In genomic region chr12:46775796-46776195, GRCh38 we compare ENCODE assay signal across 16 cellular contexts. TPM values are rescaled to one million over a fixed set of nuclear protein-coding genes. Genes with fewer than 3 reads are reported as not detected.
DNase-seq lines count a peak whose midpoint lies in the region; ATAC-seq and TF ChIP-seq lines count a peak whose summit lies in the region.
"Had no signal": no experiment of that assay in that cellular context is flagged by ENCODE, and none has a peak within 500 bp of the region (broad histone marks: within the 10 kb centered on the region; RNA-seq: fewer than 3 reads in every experiment).

No MANE protein-coding gene starts in this region.

- H3K4me3 Mint-ChIP-seq in endodermal cell, result no peak overlapping the region
- H3K4me3 Mint-ChIP-seq: CD4-positive, alpha-beta memory T cell; HFFc6 had no signal

- H3K9me3 ChIP-seq in right lobe of liver, result no peaks in the 10 kb centered on the region
- no peaks in the 10 kb centered on the region for H3K9me3 ChIP-seq in psoas muscle
- H3K9me3 ChIP-seq in endodermal cell (ENCODE audit: control insufficient read depth, low read length), result no peaks in the 10 kb centered on the region
- H3K9me3 ChIP-seq in OCI-LY7 (ENCODE audit: low read length), result no peaks in the 10 kb centered on the region
- H3K9me3 ChIP-seq in Peyer's patch, result no peaks in the 10 kb centered on the region
- H3K9me3 ChIP-seq: HAP-1 had no signal

- peaks cover 0 to 94% (median 33%) of the 10 kb centered on the region in 4 donors for H3K36me3 ChIP-seq in right lobe of liver
- H3K36me3 ChIP-seq in psoas muscle (ENCODE audit: insufficient read depth in 1 of 2, low read depth in 1 of 2), result peaks cover 0 to 11% of the 10 kb centered on the region in 2 donors
- no peaks in the 10 kb centered on the region for H3K36me3 ChIP-seq in endodermal cell (ENCODE audit: control insufficient read depth, insufficient read depth, low read length)
- H3K36me3 ChIP-seq in OCI-LY7 (ENCODE audit: insufficient read depth, low read length), result no peaks in the 10 kb centered on the region
- no peaks in the 10 kb centered on the region for H3K36me3 ChIP-seq in Peyer's patch
- H3K36me3 ChIP-seq: HAP-1 had no signal

- peaks cover 7% of the 10 kb centered on the region for H3K4me1 Mint-ChIP-seq in endodermal cell
- H3K4me1 Mint-ChIP-seq: CD4-positive, alpha-beta memory T cell had no signal

- TF ChIP-seq POLR2A in right lobe of liver (IDR thresholded peaks at IDR 0.05), result no peak
- TF ChIP-seq POLR2A in Peyer's patch (IDR thresholded peaks at IDR 0.05), result no peak

- no peak overlapping the region for H3K4me2 ChIP-seq in OCI-LY7 (ENCODE audit: low read length)

- no peaks in the 10 kb centered on the region for H3K9me2 ChIP-seq in OCI-LY7 (ENCODE audit: insufficient read depth, low read length)

- CTCF ChIA-PET in OCI-LY7 (lab: Charles Lee; ENCODE audit: unreplicated experiment), result no interaction called here

- intact Hi-C loops in right lobe of liver (cut with DNase I) (no loop called here), psoas muscle (cut with DNase I) (loop anchor here (5.0 to 10.0 kb wide), 3 partner anchors 101 to 433 kb away; no protein-coding TSS in a partner anchor), OCI-LY7 (cut with micrococcal nuclease; ENCODE audit: unreplicated experiment) (no loop called here)

- H3K27ac Mint-ChIP-seq in endodermal cell, result no peak overlapping the region
- H3K27ac Mint-ChIP-seq: CD4-positive, alpha-beta memory T cell; HFFc6 had no signal

- no peak overlapping the region for H3K9ac ChIP-seq in endodermal cell (ENCODE audit: extremely low read depth, low read length, poor library complexity, severe bottlenecking)

- H3K27me3 Mint-ChIP-seq in endodermal cell (ENCODE audit: insufficient read depth), result no peaks in the 10 kb centered on the region

- POLR2A ChIA-PET in OCI-LY7 (lab: Charles Lee), result no interaction called here

- no TSS peak for BruUV-seq in OCI-LY7 (replicated peaks; lab: Mats Ljungman, UMichigan)

- H3K4me3 ChIP-seq in right lobe of liver (no peak overlapping the region), psoas muscle (no peak overlapping the region), endodermal cell (ENCODE audit: low read length) (no peak overlapping the region), OCI-LY7 (ENCODE audit: low read depth, low read length, poor library complexity, severe bottlenecking) (no peak overlapping the region), Peyer's patch (no peak overlapping the region)
- H3K4me3 ChIP-seq: HAP-1 had no signal

- H3K9me3 Mint-ChIP-seq in endodermal cell, result no peaks in the 10 kb centered on the region
- H3K9me3 Mint-ChIP-seq: CD4-positive, alpha-beta memory T cell; HFFc6 had no signal

- H3K79me2 ChIP-seq in OCI-LY7 (ENCODE audit: insufficient read depth, low read depth, low read length), result no peaks in the 10 kb centered on the region

- peak overlapping the region; percentile 12 to 54 (median 42) for H3K27ac ChIP-seq in right lobe of liver
- H3K27ac ChIP-seq in psoas muscle, result peak overlapping the region; percentile 84
- H3K27ac ChIP-seq in endodermal cell (ENCODE audit: low read depth, low read length), result no peak overlapping the region
- H3K27ac ChIP-seq in OCI-LY7 (ENCODE audit: low read depth, low read length, poor library complexity, severe bottlenecking), result no peak overlapping the region
- H3K27ac ChIP-seq in Peyer's patch, result no peak overlapping the region

- peaks cover 0 to 95% (median 31%) of the 10 kb centered on the region in 4 donors for H3K4me1 ChIP-seq in right lobe of liver
- peaks cover 57% of the 10 kb centered on the region for H3K4me1 ChIP-seq in psoas muscle
- no peaks in the 10 kb centered on the region for H3K4me1 ChIP-seq in endodermal cell (ENCODE audit: control insufficient read depth, insufficient read depth, low read length)
- H3K4me1 ChIP-seq in OCI-LY7 (ENCODE audit: insufficient read depth, low read length, poor library complexity, severe bottlenecking), result no peaks in the 10 kb centered on the region
- no peaks in the 10 kb centered on the region for H3K4me1 ChIP-seq in Peyer's patch
- H3K4me1 ChIP-seq: HAP-1 had no signal

- H3K27me3 ChIP-seq in right lobe of liver (no peaks in the 10 kb centered on the region), psoas muscle (ENCODE audit: insufficient read depth in 3 of 3, low read length in 2 of 3) (no peaks in the 10 kb centered on the region), endodermal cell (ENCODE audit: control insufficient read depth, insufficient read depth, low read length, poor library complexity, severe bottlenecking) (no peaks in the 10 kb centered on the region), Peyer's patch (no peaks in the 10 kb centered on the region)

- no peak overlapping the region for H2AFZ ChIP-seq in OCI-LY7 (ENCODE audit: low read length)

- DNase-seq in kidney tubule cell (ENCODE audit: low spot score), result peak; percentile 19
- DNase-seq in right lobe of liver, result no peak
- no peak for DNase-seq in psoas muscle
- DNase-seq in endodermal cell, result no peak
- no peak for DNase-seq in OCI-LY7 (ENCODE audit: low spot score)
- no peak for DNase-seq in Peyer's patch
- DNase-seq in effector CD8-positive, alpha-beta T cell (lab: John Stamatoyannopoulos, UW), result no peak
- DNase-seq: C1 segment of cervical spinal cord; Calu3; CD4-positive, alpha-beta memory T cell; COR-L47; DMS79 treated with DMSO at 0.1 percent for 48 hours; GF-D8; GOT3; HFFc6 had no signal

- no peaks in the 10 kb centered on the region for H4K20me1 ChIP-seq in OCI-LY7 (ENCODE audit: insufficient read depth, low read length)

- no peaks in the 10 kb centered on the region for H3K36me3 Mint-ChIP-seq in endodermal cell (ENCODE audit: low read depth)
- H3K36me3 Mint-ChIP-seq: CD4-positive, alpha-beta memory T cell had no signal

- TF ChIP-seq CTCF in right lobe of liver (IDR thresholded peaks at IDR 0.05), result no peak
- TF ChIP-seq CTCF in psoas muscle (IDR thresholded peaks at IDR 0.05), result no peak
- TF ChIP-seq CTCF in endodermal cell (conservative IDR thresholded peaks at IDR 0.05), result no peak
- TF ChIP-seq CTCF in OCI-LY7 (conservative IDR thresholded peaks at IDR 0.05; ENCODE audit: low read length), result no peak
- no peak for TF ChIP-seq CTCF in Peyer's patch (IDR thresholded peaks at IDR 0.05)

- peak; percentile 18 to 49 (median 33) for ATAC-seq in right lobe of liver
- no peak for ATAC-seq in psoas muscle

- WGBS in right lobe of liver (ENCODE audit: insufficient coverage, low coverage, low lambda C conversion rate, missing lambda C conversion rate), result 34% methylated on average over 3 of the region's 3 CpGs
- WGBS in psoas muscle, 3 donors, result 93 to 96% (median 94%) methylated on average over 3 of the region's 3 CpGs
- WGBS in endodermal cell (ENCODE audit: insufficient coverage in 1 of 2, insufficient read length in 1 of 2), 2 experiments, result 94 to 100% methylated on average over 1 to 3 of the region's 3 CpGs

RNA-seq across cellular contexts. Expression of gene SLC38A4, which starts 50.0 kb away (rescaled TPM):
- total RNA-seq in right lobe of liver (100 to 1,000 TPM; 158 to 604 (median 295) TPM), psoas muscle (10 to 100 TPM in 3 of 4 donors, 1 to 10 TPM in 1; 9.2 to 17.0 (median 11.5) TPM), endodermal cell (under 1 TPM in 1 of 2 donors, not detected in 1; 0.62 TPM), OCI-LY7 (2022) (not detected in 2 replicates), Peyer's patch (10 to 100 TPM in 1 of 4 donors, 1 to 10 TPM in 1, under 1 TPM in 1, not detected in 1; 0.18 to 18.6 (median 1.1) TPM)
- 10 to 100 TPM in 2 of 3 donors, under 1 TPM in 1; 0.31 to 25.6 (median 17.3) TPM for polyA plus RNA-seq in psoas muscle
- 0.93 TPM for polyA plus RNA-seq in endodermal cell (2013, experiment 1 of 2)
- polyA plus RNA-seq in endodermal cell (2013, experiment 2 of 2), result 0.70 TPM
- not detected in 2 replicates for total RNA-seq in OCI-LY7 (2014; rRNA removed; shearing (Covaris generic))
- total RNA-seq: CD4-positive, alpha-beta memory T cell had no signal
- polyA plus RNA-seq: CD4-positive, alpha-beta memory T cell had no signal

Comparison
In these comparisons a context has a peak if more than half of its experiments do, and no peak if none do; other contexts are left out.
1. ATAC-seq: peak in right lobe of liver (4 of 4); none in psoas muscle (0 of 4).
2. H3K27ac ChIP-seq: peak in right lobe of liver (3 of 3) and psoas muscle (single experiment); none in endodermal cell (single experiment), OCI-LY7 (single experiment) and Peyer's patch (0 of 4).
3. RNA of gene SLC38A4, which starts 50.0 kb away (total RNA-seq): 158 to 604 TPM in right lobe of liver; 9.2 to 17.0 TPM in psoas muscle, 0.18 to 18.6 TPM in Peyer's patch, 0.62 TPM in endodermal cell and not detected in OCI-LY7; every median in the first group is over 4 times any median in the second.
4. intact Hi-C loops: an anchor here in psoas muscle (5.0 to 10.0 kb wide); none called in right lobe of liver and OCI-LY7.